In the genomic region with DNA sequence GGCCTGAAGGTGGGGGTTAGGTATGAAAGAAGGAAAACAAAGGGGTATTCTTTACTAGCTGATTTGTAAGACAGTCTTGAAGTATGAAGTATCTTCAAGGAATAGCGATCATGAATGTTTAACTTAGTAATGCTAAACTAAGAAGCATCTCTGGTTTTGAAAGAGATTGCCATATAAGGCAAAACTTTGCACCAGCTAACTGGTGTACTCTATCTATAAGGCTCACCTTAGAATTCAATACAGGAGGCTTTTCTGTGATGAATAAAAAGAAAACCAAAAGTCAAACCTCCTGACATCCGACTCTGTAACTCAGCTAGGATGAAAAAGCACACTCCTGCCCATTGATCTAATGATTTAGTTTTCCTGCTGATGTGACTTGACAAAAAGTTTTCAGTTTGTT, we compare ENCODE assay signal across 16 cellular contexts. TPM values are rescaled to one million over a fixed set of nuclear protein-coding genes. Genes with fewer than 3 reads are reported as not detected.
A peak's percentile ranks its signal among the peaks of the same experiment; 100 is the strongest.
DNase-seq lines count a peak whose midpoint lies in the region; ATAC-seq, FAIRE-seq and TF ChIP-seq lines count a peak whose summit lies in the region.
"Had no signal": no experiment of that assay in that cellular context is flagged by ENCODE, and none has a peak within 500 bp of the region (broad histone marks: within the 10 kb centered on the region; RNA-seq: fewer than 3 reads in every experiment).

No MANE protein-coding gene starts in this region.

- H3K9me3 Mint-ChIP-seq in chondrocyte (ENCODE audit: low read depth): no peaks in the 10 kb centered on the region
- H3K9me3 Mint-ChIP-seq: stimulated activated naive CD8-positive, alpha-beta T cell treated with anti-CD3 and anti-CD28 coated beads, Interleukin-15, Interleukin-2, amounts not matched to agents 100 ng/mL and 50 ng/mL, for 24 hours had no signal

- H3K9me3 ChIP-seq in uterus: no peaks in the 10 kb centered on the region
- H3K9me3 ChIP-seq: BE2C, colonic mucosa, gastroesophageal sphincter had no signal

- no peak overlapping the region for H3K4me3 ChIP-seq in uterus
- H3K4me3 ChIP-seq: colonic mucosa, gastroesophageal sphincter, skin epidermis had no signal

- peaks cover 8% of the 10 kb centered on the region for H3K36me3 Mint-ChIP-seq in chondrocyte (ENCODE audit: low read depth)

- no peak for DNase-seq in chondrocyte (ENCODE audit: low spot score)
- DNase-seq in RCC 7860 (ENCODE audit: low spot score): no peak
- no peak for DNase-seq in uterus
- no peak for DNase-seq in omental fat pad (ENCODE audit: low spot score)
- DNase-seq: amniotic stem cell, BE2C, colonic mucosa, NCI-H2029, NCI-H69 had no signal

- intact Hi-C loops in uterus (cut with DNase I; ENCODE audit: low total_unique reads): no loop called here

- no peaks in the 10 kb centered on the region for H3K27me3 ChIP-seq in uterus
- H3K27me3 ChIP-seq: BE2C, colonic mucosa, gastroesophageal sphincter had no signal

- ATAC-seq in GM18508 (IDR thresholded peaks at IDR 0.05; ENCODE audit: insufficient read depth, unreplicated experiment) (peak; percentile 86), GM19395 (IDR thresholded peaks at IDR 0.05; ENCODE audit: unreplicated experiment) (peak; percentile 71), HG03196 (IDR thresholded peaks at IDR 0.05; ENCODE audit: unreplicated experiment) (peak; percentile 77), GM18498 (IDR thresholded peaks at IDR 0.05; ENCODE audit: unreplicated experiment) (no peak), omental fat pad (ENCODE audit: low FRiP score) (no peak)
- ATAC-seq: gastroesophageal sphincter had no signal

- no peaks in the 10 kb centered on the region for H3K27me3 Mint-ChIP-seq in chondrocyte (ENCODE audit: low read depth)
- H3K27me3 Mint-ChIP-seq: stimulated activated naive CD8-positive, alpha-beta T cell treated with anti-CD3 and anti-CD28 coated beads, Interleukin-15, Interleukin-2, amounts not matched to agents 100 ng/mL and 50 ng/mL, for 24 hours had no signal

- TF ChIP-seq POLR2A in uterus (IDR thresholded peaks at IDR 0.05): no peak

- peaks cover 75% of the 10 kb centered on the region for H3K4me1 Mint-ChIP-seq in chondrocyte (ENCODE audit: low read depth)

- H3K4me1 ChIP-seq in uterus: no peaks in the 10 kb centered on the region
- H3K4me1 ChIP-seq: BE2C had no signal

- TF ChIP-seq CTCF in chondrocyte (IDR thresholded peaks at IDR 0.05) (no peak), uterus (IDR thresholded peaks at IDR 0.05) (no peak), omental fat pad (IDR thresholded peaks at IDR 0.05) (no peak)

- no peak for FAIRE-seq in RCC 7860 (lab: Jason Lieb, UNC)

- no peak overlapping the region for H3K4me3 Mint-ChIP-seq in chondrocyte (ENCODE audit: unreplicated experiment)
- H3K4me3 Mint-ChIP-seq: stimulated activated naive CD8-positive, alpha-beta T cell treated with anti-CD3 and anti-CD28 coated beads, Interleukin-15, Interleukin-2, amounts not matched to agents 100 ng/mL and 50 ng/mL, for 24 hours had no signal

- H3K36me3 ChIP-seq in uterus: no peaks in the 10 kb centered on the region
- H3K36me3 ChIP-seq: BE2C, colonic mucosa, gastroesophageal sphincter had no signal

- peak overlapping the region; percentile 38 for H3K27ac Mint-ChIP-seq in chondrocyte (ENCODE audit: unreplicated experiment)
- H3K27ac Mint-ChIP-seq: stimulated activated naive CD8-positive, alpha-beta T cell treated with anti-CD3 and anti-CD28 coated beads, Interleukin-15, Interleukin-2, amounts not matched to agents 100 ng/mL and 50 ng/mL, for 24 hours had no signal

- H3K27ac ChIP-seq in uterus: no peak overlapping the region
- H3K27ac ChIP-seq: colonic mucosa, gastroesophageal sphincter had no signal

RNA-seq across cellular contexts. Expression of gene FOXP1, which starts 54.7 kb away (rescaled TPM):
- total RNA-seq in chondrocyte (206 to 249 TPM (median 220 TPM) in 3 replicates), uterus (100 to 1,000 TPM in 3 of 4 donors, 10 to 100 TPM in 1; 54.2 to 152 (median 129) TPM), omental fat pad (100 to 1,000 TPM in 1 of 4 donors, 10 to 100 TPM in 3; 72.4 to 128 (median 76.7) TPM)

Comparison
In these comparisons a context has a peak if more than half of its experiments do, and no peak if none do; other contexts are left out.
1. ATAC-seq: peak in GM18508 (single experiment), GM19395 (single experiment) and HG03196 (single experiment); none in GM18498 (single experiment) and omental fat pad (single experiment).